ENCODE assay signal across 1 cellular context in genomic region chr17:9568957-9569588, GRCh38.
TF ChIP-seq lines count a peak whose summit lies in the region.

No MANE protein-coding gene starts in this region.

TF ChIP-seq in WTC11, 78 proteins besides CTCF, POLR2A, EP300 and RAD21 (continued from another document):
- TF ChIP-seq STAT6 (CRISPR knock-in tag; conservative IDR thresholded peaks at IDR 0.05; ENCODE audit: low read depth) = no peak
- TF ChIP-seq JUN (CRISPR knock-in tag; IDR thresholded peaks at IDR 0.05) = no peak
- no peak for TF ChIP-seq ZNF121 (CRISPR knock-in tag; IDR thresholded peaks at IDR 0.05)
- no peak for TF ChIP-seq AR (CRISPR knock-in tag; IDR thresholded peaks at IDR 0.05)
- TF ChIP-seq ZNF281 (CRISPR knock-in tag; IDR thresholded peaks at IDR 0.05) = no peak
